Comparison of ENCODE assay signal across 15 cellular contexts in genomic region chr18:45398448-45398847, GRCh38.
DNase-seq lines count a peak whose midpoint lies in the region; ATAC-seq and TF ChIP-seq lines count a peak whose summit lies in the region.
"Had no signal": no experiment of that assay in that cellular context is flagged by ENCODE, and none has a peak within 500 bp of the region (broad histone marks: within the 10 kb centered on the region; RNA-seq: fewer than 3 reads in every experiment).

No MANE protein-coding gene starts in this region.

- no peak overlapping the region for H2AFZ ChIP-seq in SK-N-SH (ENCODE audit: low read depth)

- WGBS in SK-N-SH (ENCODE audit: low lambda C conversion rate) = 46% methylated on average over 3 of the region's 3 CpGs

- no peaks in the 10 kb centered on the region for H3K4me1 ChIP-seq in adipocyte (ENCODE audit: control insufficient read depth, insufficient read depth, low read length)
- 0 out of 4 replicates have a peak, but pooled peaks cover 0 to 3% of the 10 kb centered on the region in 2 experiments for H3K4me1 ChIP-seq in SK-N-SH (ENCODE audit: control insufficient read depth in 1 of 2, insufficient read depth in 2 of 2, low read depth in 1 of 2, low read length in 1 of 2)
- H3K4me1 ChIP-seq: BE2C, HAP-1 had no signal

- peaks cover 15% of the 10 kb centered on the region for H3F3A ChIP-seq in SK-N-SH (replicated peaks; ENCODE audit: insufficient read depth)

- TF ChIP-seq CTCF in SK-N-SH (IDR thresholded peaks at IDR 0.05) = no peak

- POLR2A ChIA-PET in SK-N-SH (lab: Yijun Ruan, JAX) = no interaction called here

- CTCF ChIA-PET in SK-N-SH (lab: Yijun Ruan, JAX) = interaction anchor here (1.8 to 4.0 kb wide), 2 partner anchors 12 to 14 kb away, joined by 5 to 22 read pairs; no protein-coding TSS in a partner anchor

- no peaks in the 10 kb centered on the region for H3K9me2 ChIP-seq in SK-N-SH

- H3K4me2 ChIP-seq in SK-N-SH = no peak overlapping the region

- no peak for TF ChIP-seq RAD21 in SK-N-SH (IDR thresholded peaks at IDR 0.05; ENCODE audit: low read length)

- ATAC-seq in left colon = peak; percentile 21

- H3K4me3 ChIP-seq in MG63 = no peak overlapping the region
- no peak overlapping the region for H3K4me3 ChIP-seq in adipocyte (ENCODE audit: low read length)
- no peak overlapping the region for H3K4me3 ChIP-seq in SK-N-SH (ENCODE audit: low read depth in 2 of 2, low read length in 1 of 2)
- H3K4me3 ChIP-seq: HAP-1 had no signal

- H3K27ac ChIP-seq in SK-N-SH (ENCODE audit: low read depth in 2 of 2, low read length in 1 of 2) = no peak overlapping the region
- H3K27ac ChIP-seq: C4-2B had no signal

- H3K27me3 ChIP-seq in MG63 = peaks cover 3% of the 10 kb centered on the region; the same call in 1 of the 2 replicates
- no peaks in the 10 kb centered on the region for H3K27me3 ChIP-seq in adipocyte (replicated peaks; ENCODE audit: control insufficient read depth, insufficient read depth, low read length)
- H3K27me3 ChIP-seq in SK-N-SH (ENCODE audit: insufficient read depth) = no peaks in the 10 kb centered on the region
- H3K27me3 ChIP-seq: BE2C had no signal

- no peaks in the 10 kb centered on the region for H4K20me1 ChIP-seq in SK-N-SH (ENCODE audit: insufficient read depth)

- peak; percentile 95 for DNase-seq in H4 (ENCODE audit: low spot score)
- peak; percentile 49 for DNase-seq in MG63
- DNase-seq in adipocyte (ENCODE audit: low read depth) = peak; percentile 15
- no peak for DNase-seq in left colon
- no peak for DNase-seq in DMS79 treated with DMSO at 0.1 percent for 48 hours (lab: John Stamatoyannopoulos, UW)
- no peak for DNase-seq in SK-N-SH
- no peak for DNase-seq in NCI-H345 (lab: John Stamatoyannopoulos, UW)
- DNase-seq: BE2C; CD4-positive, alpha-beta memory T cell; DMS79; EL; GDM1; GOT3 had no signal

- intact Hi-C loops in left colon (cut with DNase I, micrococcal nuclease) = no loop called here

- no peaks in the 10 kb centered on the region for H3K79me2 ChIP-seq in SK-N-SH (ENCODE audit: insufficient read depth)

- no peak for TF ChIP-seq EP300 in SK-N-SH (IDR thresholded peaks at IDR 0.05; ENCODE audit: borderline replicate concordance in 1 of 2, low read depth in 1 of 2, low read length in 1 of 2)

- H3K36me3 ChIP-seq in MG63 (no peaks in the 10 kb centered on the region), adipocyte (ENCODE audit: control insufficient read depth, insufficient read depth, low read length, severe bottlenecking) (no peaks in the 10 kb centered on the region), SK-N-SH (replicated peaks in 1 of 2; ENCODE audit: control insufficient read depth in 1 of 2, insufficient read depth in 2 of 2, low read length in 1 of 2) (no peaks in the 10 kb centered on the region)
- H3K36me3 ChIP-seq: BE2C, HAP-1 had no signal

- H3K9me3 ChIP-seq in MG63 (no peaks in the 10 kb centered on the region), adipocyte (ENCODE audit: control insufficient read depth, low read length) (no peaks in the 10 kb centered on the region), SK-N-SH (no peaks in the 10 kb centered on the region)
- H3K9me3 ChIP-seq: BE2C, HAP-1 had no signal

- H3K9ac ChIP-seq in adipocyte (ENCODE audit: low read length) (no peak overlapping the region), SK-N-SH (no peak overlapping the region)

TF ChIP-seq in SK-N-SH, 30 proteins besides CTCF, POLR2A, EP300 and RAD21:
- TF ChIP-seq CHD2 (IDR thresholded peaks at IDR 0.05; ENCODE audit: low read length, partially characterized antibody) (no peak), RXRA (IDR thresholded peaks at IDR 0.05; ENCODE audit: borderline replicate concordance, low read depth) (no peak), USF2 (IDR thresholded peaks at IDR 0.05; ENCODE audit: borderline replicate concordance, low read depth, low read length) (no peak), MXI1 (IDR thresholded peaks at IDR 0.05; ENCODE audit: low read depth, low read length) (no peak), ZBTB33 (IDR thresholded peaks at IDR 0.05; ENCODE audit: borderline replicate concordance, low read depth) (no peak), TEAD4 (IDR thresholded peaks at IDR 0.05; ENCODE audit: borderline replicate concordance, insufficient read depth) (no peak), RFX5 (IDR thresholded peaks at IDR 0.05; ENCODE audit: low read length) (no peak), PBX3 (IDR thresholded peaks at IDR 0.05) (no peak), FOSL2 (IDR thresholded peaks at IDR 0.05; ENCODE audit: borderline replicate concordance, low read depth) (no peak), MEF2A (IDR thresholded peaks at IDR 0.05; ENCODE audit: borderline replicate concordance, low read depth) (no peak)
- TF ChIP-seq, protein P1, sequence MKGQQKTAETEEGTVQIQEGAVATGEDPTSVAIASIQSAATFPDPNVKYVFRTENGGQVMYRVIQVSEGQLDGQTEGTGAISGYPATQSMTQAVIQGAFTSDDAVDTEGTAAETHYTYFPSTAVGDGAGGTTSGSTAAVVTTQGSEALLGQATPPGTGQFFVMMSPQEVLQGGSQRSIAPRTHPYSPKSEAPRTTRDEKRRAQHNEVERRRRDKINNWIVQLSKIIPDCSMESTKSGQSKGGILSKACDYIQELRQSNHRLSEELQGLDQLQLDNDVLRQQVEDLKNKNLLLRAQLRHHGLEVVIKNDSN (IDR thresholded peaks at IDR 0.05; ENCODE audit: borderline replicate concordance, low read depth) = no peak
TF ChIP-seq in SK-N-SH: peak in this region for 0.

Comparison
In these comparisons a context has a peak if more than half of its experiments do, and no peak if none do; other contexts are left out.
1. DNase-seq: peak in H4 (single experiment), MG63 (single experiment) and adipocyte (single experiment); none in left colon (0 of 2), DMS79 treated with DMSO at 0.1 percent for 48 hours (single experiment), SK-N-SH (single experiment) and NCI-H345 (single experiment).